In genomic region chr6:53992522-53992921, GRCh38 we compare ENCODE assay signal across 18 cellular contexts.
"Had no signal": no experiment of that assay in that cellular context is flagged by ENCODE, and none has a peak within 500 bp of the region (broad histone marks: within the 10 kb centered on the region; RNA-seq: fewer than 3 reads in every experiment).

No MANE protein-coding gene starts in this region.

- H3K27ac ChIP-seq: adrenal gland, dorsolateral prefrontal cortex, epithelial cell of prostate, gastrocnemius medialis, left ventricle myocardium inferior, neural progenitor cell, prostate gland, right atrium auricular region, skin epidermis, transverse colon had no signal

- H3K27me3 ChIP-seq: adrenal gland, gastrocnemius medialis, neural progenitor cell, right atrium auricular region, transverse colon had no signal

- ATAC-seq: activated naive CD4-positive, alpha-beta T cell treated with anti-CD3 and anti-CD28 coated beads, Interleukin-2, amount 50 U/mL, for 72 hours; gastrocnemius medialis had no signal

- H3K9me3 ChIP-seq: adrenal gland, gastrocnemius medialis, left ventricle myocardium inferior, prostate gland, right atrium auricular region, transverse colon had no signal

- DNase-seq: activated B cell treated with CpG ODN at 0.5 μM for 24 hours; activated CD4-positive, alpha-beta memory T cell treated with anti-CD3 and anti-CD28 coated beads for 36 hours; activated CD4-positive, alpha-beta T cell treated with anti-CD3 and anti-CD28 coated beads for 4 hours; activated gamma-delta T cell treated with Interleukin-2 at 50 U/mL for 16 hours; activated T-cell treated with anti-CD3 and anti-CD28 coated beads for 4 hours; adrenal gland; dorsolateral prefrontal cortex; gastrocnemius medialis; head of caudate nucleus; left ventricle myocardium inferior; mammary epithelial cell; transverse colon had no signal

- H3K4me1 ChIP-seq: adrenal gland, prostate gland, transverse colon had no signal

- H3K36me3 ChIP-seq: adrenal gland, gastrocnemius medialis, left ventricle myocardium inferior, neural progenitor cell, prostate gland, right atrium auricular region, transverse colon had no signal

- H3K4me3 ChIP-seq: adrenal gland, dorsolateral prefrontal cortex, gastrocnemius medialis, left ventricle myocardium inferior, neural progenitor cell, prostate gland, right atrium auricular region, skin epidermis, transverse colon had no signal
